Comparison of ENCODE assay signal across 8 cellular contexts in genomic region chr20:50744143-50744792, GRCh38. TPM values are rescaled to one million over a fixed set of nuclear protein-coding genes. Genes with fewer than 3 reads are reported as not detected.
DNase-seq lines count a peak whose midpoint lies in the region; ATAC-seq and TF ChIP-seq lines count a peak whose summit lies in the region.

No MANE protein-coding gene starts in this region.

- POLR2A ChIA-PET in RWPE1 (lab: Yijun Ruan, JAX; ENCODE audit: low non-redundant PET): interaction anchor here (0.5 to 1.2 kb wide), 4 partner anchors 12 to 1446 kb away, joined by 3 to 7 read pairs (median 5); partner anchors contain the start of gene PARD6B

- no peaks in the 10 kb centered on the region for H3K79me2 ChIP-seq in fibroblast of lung (ENCODE audit: control insufficient read depth, insufficient read depth, low read length)

- H3K4me1 ChIP-seq in HAP-1: peaks cover 37% of the 10 kb centered on the region
- peaks cover 5% of the 10 kb centered on the region for H3K4me1 ChIP-seq in fibroblast of lung (ENCODE audit: control insufficient read depth, extremely low read depth, insufficient read depth, low read length)

- peak overlapping the region; percentile 80 for H3K27ac ChIP-seq in RWPE1
- H3K27ac ChIP-seq in fibroblast of lung (ENCODE audit: insufficient read depth, low read length): peak overlapping the region; percentile 32

- H3K9me3 ChIP-seq in HAP-1 (no peaks in the 10 kb centered on the region), fibroblast of lung (ENCODE audit: control insufficient read depth, insufficient read depth, low read depth, low read length) (no peaks in the 10 kb centered on the region)

- in situ Hi-C loops in HAP-1 (cut with MboI; ENCODE audit: low sequenced_read_pairs): no loop called here

- H3K9ac ChIP-seq in fibroblast of lung (ENCODE audit: insufficient read depth, low read length): no peak overlapping the region

- H3K4me3 ChIP-seq in HAP-1: no peak overlapping the region
- H3K4me3 ChIP-seq in fibroblast of lung (replicated peaks in 1 of 4; ENCODE audit: control extremely low read depth in 1 of 4, insufficient read depth in 1 of 4, low read depth in 3 of 4, low read length in 4 of 4): no peak overlapping the region

- peak; percentile 76 to 85 for DNase-seq in HAP-1 (ENCODE audit: low spot score in 2 of 2)
- DNase-seq in RWPE1 (ENCODE audit: low spot score): peak; percentile 96
- DNase-seq in fibroblast of lung (ENCODE audit: low read depth in 2 of 2): peak; percentile 86 to 91
- no peak for DNase-seq in omental fat pad (ENCODE audit: low spot score)
- DNase-seq in NCI-H1105 (lab: John Stamatoyannopoulos, UW): no peak

- no peaks in the 10 kb centered on the region for H4K20me1 ChIP-seq in fibroblast of lung (ENCODE audit: control insufficient read depth, extremely low read depth, insufficient read depth, low read length)

- TF ChIP-seq CTCF in RWPE1 (conservative IDR thresholded peaks at IDR 0.05; ENCODE audit: low read depth): peak; percentile 76
- TF ChIP-seq CTCF in fibroblast of lung (conservative IDR thresholded peaks at IDR 0.05 in 1 of 2, IDR thresholded peaks at IDR 0.05 in 1 of 2; ENCODE audit: low read depth in 1 of 2, low read length in 2 of 2): peak; percentile 24 to 45
- TF ChIP-seq CTCF in omental fat pad (IDR thresholded peaks at IDR 0.05): no peak

- peaks cover 6% of the 10 kb centered on the region for H3K36me3 ChIP-seq in HAP-1 (replicated peaks)
- H3K36me3 ChIP-seq in fibroblast of lung (ENCODE audit: control insufficient read depth, insufficient read depth, low read length): no peaks in the 10 kb centered on the region

- H3K27me3 ChIP-seq in HAP-1 (ENCODE audit: low read depth) (no peaks in the 10 kb centered on the region), fibroblast of lung (ENCODE audit: control insufficient read depth, insufficient read depth, low read length) (no peaks in the 10 kb centered on the region)

- peak overlapping the region; percentile 95 for H2AFZ ChIP-seq in fibroblast of lung (ENCODE audit: low read length)

- ATAC-seq in omental fat pad (ENCODE audit: low FRiP score) (peak; percentile 86), GM18873 (IDR thresholded peaks at IDR 0.05; ENCODE audit: low FRiP score, unreplicated experiment) (no peak), HG02870 (IDR thresholded peaks at IDR 0.05; ENCODE audit: unreplicated experiment) (no peak), HG02970 (IDR thresholded peaks at IDR 0.05; ENCODE audit: low FRiP score, unreplicated experiment) (no peak)

- CTCF ChIA-PET in RWPE1 (lab: Yijun Ruan, JAX): interaction anchor here (0.6 to 3.1 kb wide), 7 partner anchors 17 to 253 kb away, joined by 3 to 21 read pairs (median 3); no protein-coding TSS in a partner anchor

- peak overlapping the region; percentile 78 for H3K4me2 ChIP-seq in fibroblast of lung (ENCODE audit: extremely low read depth, insufficient read depth, low read length)

RNA-seq across cellular contexts. Expression of gene PARD6B, which starts 12.9 kb away (rescaled TPM):
- total RNA-seq in fibroblast of lung (0.83 and 1.0 TPM in 2 replicates), omental fat pad (10 to 100 TPM in 1 of 4 donors, 1 to 10 TPM in 3; 1.1 to 20.5 (median 5.9) TPM)
- 0.23 and 0.30 TPM in 2 replicates for polyA plus RNA-seq in fibroblast of lung
- polyA plus RNA-seq in fibroblast of lung (2012): 0.12 and 0.17 TPM in 2 replicates
- polyA minus RNA-seq in fibroblast of lung (ENCODE audit: low replicate concordance): 0.07 TPM in 1 of 2 replicates, not detected in the other

RNA-seq across cellular contexts. Expression of gene BCAS4, which starts 50.6 kb away (rescaled TPM):
- 12.1 and 33.7 TPM in 2 replicates for total RNA-seq in fibroblast of lung
- 14.1 and 26.0 TPM in 2 replicates for polyA plus RNA-seq in fibroblast of lung
- polyA plus RNA-seq in fibroblast of lung (2012): 13.7 and 24.6 TPM in 2 replicates
- polyA minus RNA-seq in fibroblast of lung (ENCODE audit: low replicate concordance): 5.2 and 13.9 TPM in 2 replicates
- total RNA-seq in omental fat pad: 1 to 10 TPM; 1.4 to 6.5 (median 3.1) TPM

RNA-seq across cellular contexts. Expression of gene RIPOR3, which starts 52.9 kb away (rescaled TPM):
- total RNA-seq in fibroblast of lung: 4.1 and 4.9 TPM in 2 replicates
- 1.1 and 2.0 TPM in 2 replicates for polyA plus RNA-seq in fibroblast of lung
- polyA plus RNA-seq in fibroblast of lung (2012): 1.0 and 1.7 TPM in 2 replicates
- 1.3 and 3.6 TPM in 2 replicates for polyA minus RNA-seq in fibroblast of lung (ENCODE audit: low replicate concordance)
- total RNA-seq in omental fat pad: 10 to 100 TPM in 3 of 4 donors, 1 to 10 TPM in 1; 7.8 to 81.8 (median 16.6) TPM

Comparison
In these comparisons a context has a peak if more than half of its experiments do, and no peak if none do; other contexts are left out.
1. DNase-seq: peak in HAP-1 (2 of 2), RWPE1 (single experiment) and fibroblast of lung (2 of 2); none in omental fat pad (single experiment) and NCI-H1105 (single experiment).
2. CTCF ChIP-seq: peak in RWPE1 (single experiment) and fibroblast of lung (2 of 2); none in omental fat pad (0 of 3).